ENCODE assay signal across 1 cellular context in genomic region chr5:7714119-7714518, GRCh38.
A peak's percentile ranks its signal among the peaks of the same experiment; 100 is the strongest.
TF ChIP-seq lines count a peak whose summit lies in the region.

No MANE protein-coding gene starts in this region.

TF ChIP-seq in K562, 482 proteins besides CTCF, POLR2A, EP300 and RAD21 (continued from another document):
- peak; percentile 62 for TF ChIP-seq ATF4 (CRISPR knock-in tag; IDR thresholded peaks at IDR 0.05)
- 0 out of 2 replicates have a peak, but pooled peaks have one; percentile 39 for TF ChIP-seq NCOA1 (IDR thresholded peaks at IDR 0.05; ENCODE audit: low read depth)
- TF ChIP-seq HNRNPH1 (optimal IDR thresholded peaks at IDR 0.05; ENCODE audit: low read depth, low read length), result no peak
- TF ChIP-seq ZFPM2 (CRISPR knock-in tag; IDR thresholded peaks at IDR 0.05), result no peak
- peak; percentile 94 for TF ChIP-seq FOSL1 (tag; conservative IDR thresholded peaks at IDR 0.05)
- no peak for TF ChIP-seq HCFC1 (IDR thresholded peaks at IDR 0.05; ENCODE audit: low read depth, low read length)
- TF ChIP-seq KDM1A (IDR thresholded peaks at IDR 0.05), result peak in 1 of 2 experiments; percentile 34; a peak in 1 of 4 replicates
- TF ChIP-seq HDAC3 (IDR thresholded peaks at IDR 0.05; ENCODE audit: borderline replicate concordance, partially characterized antibody), result peak; percentile 36
- no peak for TF ChIP-seq SFPQ (IDR thresholded peaks at IDR 0.05; ENCODE audit: low read depth, low read length)
- TF ChIP-seq FIP1L1 (IDR thresholded peaks at IDR 0.05; ENCODE audit: low read depth, low read length, poor library complexity, severe bottlenecking), result no peak
- no peak for TF ChIP-seq ZSCAN32 (CRISPR knock-in tag; IDR thresholded peaks at IDR 0.05)
- no peak for TF ChIP-seq ZFP36 (IDR thresholded peaks at IDR 0.05; ENCODE audit: low read depth, low read length, partially characterized antibody)
- TF ChIP-seq CBFA2T2 (conservative IDR thresholded peaks at IDR 0.05), result peak; percentile 65; the same call in 1 of the 2 replicates
- TF ChIP-seq SMAD2 (IDR thresholded peaks at IDR 0.05; ENCODE audit: low read depth, low read length), result no peak
- TF ChIP-seq PHF8 (IDR thresholded peaks at IDR 0.05; ENCODE audit: borderline replicate concordance, low read length), result no peak
- TF ChIP-seq ZNF311 (CRISPR knock-in tag; IDR thresholded peaks at IDR 0.05), result 0 out of 2 replicates have a peak, but pooled peaks have one; percentile 36
- TF ChIP-seq MXI1 (IDR thresholded peaks at IDR 0.05; ENCODE audit: low read depth, low read length), result no peak
- no peak for TF ChIP-seq UBTF (IDR thresholded peaks at IDR 0.05; ENCODE audit: borderline replicate concordance in 1 of 2, low read depth in 2 of 2, low read length in 2 of 2)
- no peak for TF ChIP-seq SREBF1 (IDR thresholded peaks at IDR 0.05; ENCODE audit: borderline replicate concordance, low read depth, low read length)
- TF ChIP-seq GATA2 (CRISPR knock-in tag; IDR thresholded peaks at IDR 0.05), result no peak
- no peak for TF ChIP-seq HDGF (IDR thresholded peaks at IDR 0.05)
- TF ChIP-seq MTA2 (IDR thresholded peaks at IDR 0.05; ENCODE audit: low read depth), result peak; percentile 45; the same call in 1 of the 2 replicates
- TF ChIP-seq CXXC5 (CRISPR knock-in tag; IDR thresholded peaks at IDR 0.05), result peak; percentile 75
- no peak for TF ChIP-seq HES1 (IDR thresholded peaks at IDR 0.05; ENCODE audit: low read depth)
- peak; percentile 92 for TF ChIP-seq CREB1 (IDR thresholded peaks at IDR 0.05)
- TF ChIP-seq CREB1 (CRISPR knock-in tag; IDR thresholded peaks at IDR 0.05), result peak; percentile 84
- peak; percentile 80 for TF ChIP-seq ARID1B (IDR thresholded peaks at IDR 0.05)
- no peak for TF ChIP-seq SP2 (IDR thresholded peaks at IDR 0.05; ENCODE audit: extremely low read depth, low read depth, low read length, poor library complexity, severe bottlenecking)
- no peak for TF ChIP-seq GTF2B (IDR thresholded peaks at IDR 0.05; ENCODE audit: extremely low read depth, insufficient read length)
- TF ChIP-seq BRCA1 (IDR thresholded peaks at IDR 0.05), result no peak
- no peak for TF ChIP-seq BRCA1 (CRISPR knock-in tag; IDR thresholded peaks at IDR 0.05)
- peak; percentile 80 for TF ChIP-seq TEAD4 (IDR thresholded peaks at IDR 0.05; ENCODE audit: low read length)
- no peak for TF ChIP-seq TEAD4 (CRISPR knock-in tag; IDR thresholded peaks at IDR 0.05; ENCODE audit: borderline replicate concordance)
- peak; percentile 23; the same call in 1 of the 2 replicates for TF ChIP-seq SMARCA4 (IDR thresholded peaks at IDR 0.05)
- TF ChIP-seq MIER1 (IDR thresholded peaks at IDR 0.05; ENCODE audit: low read depth), result no peak
- no peak for TF ChIP-seq HMGXB4 (CRISPR knock-in tag; IDR thresholded peaks at IDR 0.05)
- no peak for TF ChIP-seq ZNF146 (CRISPR knock-in tag; IDR thresholded peaks at IDR 0.05; ENCODE audit: unreplicated experiment)
- TF ChIP-seq IRF9 (tag; IDR thresholded peaks at IDR 0.05), result no peak
- TF ChIP-seq TFE3 (CRISPR knock-in tag; IDR thresholded peaks at IDR 0.05), result no peak
- no peak for TF ChIP-seq NCOA4 (IDR thresholded peaks at IDR 0.05; ENCODE audit: partially characterized antibody)
- no peak for TF ChIP-seq ATF1 (CRISPR knock-in tag; IDR thresholded peaks at IDR 0.05)
- peak; percentile 90 for TF ChIP-seq ATF1 (tag; IDR thresholded peaks at IDR 0.05)
- TF ChIP-seq SIX5 (IDR thresholded peaks at IDR 0.05; ENCODE audit: borderline replicate concordance in 1 of 2, insufficient read depth in 1 of 2, low read depth in 1 of 2, low read length in 2 of 2), result no peak
- TF ChIP-seq SMAD3 (CRISPR knock-in tag; conservative IDR thresholded peaks at IDR 0.05), result no peak
- TF ChIP-seq ZNF589 (CRISPR knock-in tag; IDR thresholded peaks at IDR 0.05; ENCODE audit: low read depth), result peak; percentile 60; the same call in 1 of the 2 replicates
- TF ChIP-seq JUND (IDR thresholded peaks at IDR 0.05; ENCODE audit: borderline replicate concordance, low read depth, low read length), result peak; percentile 38; the same call in 1 of the 2 replicates
- TF ChIP-seq JUND (tag; IDR thresholded peaks at IDR 0.05; ENCODE audit: borderline replicate concordance, low read depth, low read length), result no peak
- no peak for TF ChIP-seq NR2F6 (CRISPR knock-in tag; IDR thresholded peaks at IDR 0.05)
- TF ChIP-seq ATF7 (IDR thresholded peaks at IDR 0.05), result peak; percentile 69
- TF ChIP-seq SRSF3 (IDR thresholded peaks at IDR 0.05; ENCODE audit: insufficient read depth, low read length), result no peak
- TF ChIP-seq ILF3 (IDR thresholded peaks at IDR 0.05; ENCODE audit: borderline replicate concordance), result no peak
- TF ChIP-seq POLR2AphosphoS5 (IDR thresholded peaks at IDR 0.05; ENCODE audit: control insufficient read depth, insufficient read depth, low read depth, low read length), result peak; percentile 48; the same call in 1 of the 2 replicates
